In the genomic region with DNA sequence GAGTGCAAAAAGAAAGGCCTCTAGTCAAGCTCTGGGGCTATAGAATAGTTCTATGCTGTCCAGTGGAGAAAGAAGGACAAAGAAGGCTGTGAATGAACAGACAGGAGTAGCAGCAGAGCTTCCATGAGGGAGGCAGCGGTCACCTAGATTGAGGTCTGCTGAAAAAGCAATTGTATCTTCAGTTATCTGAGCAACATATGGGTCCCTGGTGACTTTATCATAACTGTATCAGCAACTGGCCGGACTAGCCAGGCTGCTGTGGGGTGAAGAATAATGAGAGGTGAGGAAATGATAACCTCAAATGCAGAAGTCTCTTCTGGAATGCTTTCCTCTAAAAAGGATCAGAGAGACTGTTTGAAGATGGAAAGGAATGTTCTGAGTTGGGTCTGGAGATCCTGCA, we compare ENCODE assay signal across 25 cellular contexts.
"Had no signal": no experiment of that assay in that cellular context is flagged by ENCODE, and none has a peak within 500 bp of the region (broad histone marks: within the 10 kb centered on the region; RNA-seq: fewer than 3 reads in every experiment).

No MANE protein-coding gene starts in this region.

- FAIRE-seq: islet of Langerhans had no signal

- DNase-seq: hypothalamus; immature natural killer cell; left ventricle myocardium inferior; naive thymus-derived CD8-positive, alpha-beta T cell; nephron progenitor cell; ovary; right cardiac atrium; spleen; stimulated activated CD4-positive, alpha-beta T cell treated with anti-CD3 and anti-CD28 coated beads, Interleukin-4, amount 100 ng/mL, for 24 hours; stimulated activated naive CD4-positive, alpha-beta T cell; tibial artery; trophoblast cell; upper lobe of right lung; uterus had no signal

- H3K27ac Mint-ChIP-seq: immature natural killer cell; naive thymus-derived CD8-positive, alpha-beta T cell; nephron progenitor cell; neural progenitor cell; stimulated activated effector memory CD8-positive, alpha-beta T cell treated with anti-CD3 and anti-CD28 coated beads, Interleukin-12 subunit alpha, Interleukin-12 subunit beta, amount 100 ng/mL, for 72 hours; stimulated activated naive CD8-positive, alpha-beta T cell treated with anti-CD3 and anti-CD28 coated beads, Interleukin-15, Interleukin-2, amounts not matched to agents 100 ng/mL and 50 ng/mL, for 24 hours had no signal

- H3K36me3 ChIP-seq: left ventricle myocardium inferior, neural progenitor cell, neutrophil, ovary, spleen, suprapubic skin, thoracic aorta, tibial artery, upper lobe of right lung, uterus had no signal

- H3K36me3 Mint-ChIP-seq: immature natural killer cell; naive thymus-derived CD8-positive, alpha-beta T cell; neural progenitor cell; stimulated activated effector memory CD8-positive, alpha-beta T cell treated with anti-CD3 and anti-CD28 coated beads, Interleukin-12 subunit alpha, Interleukin-12 subunit beta, amount 100 ng/mL, for 72 hours had no signal

- H3K27ac ChIP-seq: left ventricle myocardium inferior, neural progenitor cell, neutrophil, ovary, skin epidermis, spleen, suprapubic skin, thoracic aorta, tibial artery, upper lobe of right lung, uterus had no signal

- H3K27me3 ChIP-seq: neural progenitor cell, neutrophil, ovary, spleen, suprapubic skin, tibial artery, upper lobe of right lung, uterus had no signal

- H3K4me1 ChIP-seq: left ventricle myocardium inferior, neural progenitor cell, spleen, suprapubic skin, tibial artery, upper lobe of right lung, uterus had no signal

- H3K4me3 Mint-ChIP-seq: immature natural killer cell; nephron progenitor cell; neural progenitor cell; stimulated activated effector memory CD8-positive, alpha-beta T cell treated with anti-CD3 and anti-CD28 coated beads, Interleukin-12 subunit alpha, Interleukin-12 subunit beta, amount 100 ng/mL, for 72 hours; stimulated activated naive CD8-positive, alpha-beta T cell treated with anti-CD3 and anti-CD28 coated beads, Interleukin-15, Interleukin-2, amounts not matched to agents 100 ng/mL and 50 ng/mL, for 24 hours had no signal

- H3K9ac ChIP-seq: neural progenitor cell had no signal

- H3K9me3 Mint-ChIP-seq: immature natural killer cell; stimulated activated effector memory CD8-positive, alpha-beta T cell treated with anti-CD3 and anti-CD28 coated beads, Interleukin-12 subunit alpha, Interleukin-12 subunit beta, amount 100 ng/mL, for 72 hours; stimulated activated naive CD8-positive, alpha-beta T cell treated with anti-CD3 and anti-CD28 coated beads, Interleukin-15, Interleukin-2, amounts not matched to agents 100 ng/mL and 50 ng/mL, for 24 hours had no signal

- ATAC-seq: naive thymus-derived CD8-positive, alpha-beta T cell; right cardiac atrium; sciatic nerve; stimulated activated effector memory CD8-positive, alpha-beta T cell treated with anti-CD3 and anti-CD28 coated beads, Interleukin-12 subunit alpha, Interleukin-12 subunit beta, amount 100 ng/mL, for 72 hours; upper lobe of right lung had no signal

- H3K9me3 ChIP-seq: left ventricle myocardium inferior, neutrophil, ovary, suprapubic skin, thoracic aorta, tibial artery, upper lobe of right lung, uterus had no signal

- H2AFZ ChIP-seq: neural progenitor cell had no signal

- H3K4me1 Mint-ChIP-seq: immature natural killer cell; naive thymus-derived CD8-positive, alpha-beta T cell; nephron progenitor cell; stimulated activated effector memory CD8-positive, alpha-beta T cell treated with anti-CD3 and anti-CD28 coated beads, Interleukin-12 subunit alpha, Interleukin-12 subunit beta, amount 100 ng/mL, for 72 hours had no signal

- H3K27me3 Mint-ChIP-seq: progenitor cell of endocrine pancreas; stimulated activated naive CD8-positive, alpha-beta T cell treated with anti-CD3 and anti-CD28 coated beads, Interleukin-15, Interleukin-2, amounts not matched to agents 100 ng/mL and 50 ng/mL, for 24 hours had no signal

- H3K4me3 ChIP-seq: left ventricle myocardium inferior, lung, neural progenitor cell, ovary, skin epidermis, spleen, suprapubic skin, thoracic aorta, tibial artery, upper lobe of right lung, uterus had no signal

- H3K4me2 ChIP-seq: neural progenitor cell had no signal
